Comparison of ENCODE assay signal across 19 cellular contexts in the genomic region with DNA sequence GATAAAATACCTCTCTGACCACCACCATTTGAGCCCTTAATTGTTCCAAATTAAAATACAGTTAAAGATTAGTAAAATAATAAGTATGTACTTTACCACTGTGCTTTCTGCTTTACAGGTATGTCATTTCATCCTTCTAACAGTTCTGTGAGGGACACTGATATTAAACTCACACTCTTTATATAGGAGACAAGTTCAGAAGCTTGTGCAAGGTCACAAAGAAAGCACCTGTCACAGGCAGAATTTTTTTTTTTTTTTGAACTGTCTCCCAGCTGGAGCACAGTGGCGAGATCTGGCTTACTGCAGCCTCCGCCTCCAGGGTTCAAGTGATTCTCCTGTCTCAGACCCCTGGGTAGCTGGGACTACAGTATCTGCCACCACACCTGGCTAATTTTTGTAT.
"Had no signal": no experiment of that assay in that cellular context is flagged by ENCODE, and none has a peak within 500 bp of the region (broad histone marks: within the 10 kb centered on the region; RNA-seq: fewer than 3 reads in every experiment).

No MANE protein-coding gene starts in this region.

- DNase-seq: cerebellar nuclear complex; cortex of kidney; effector CD4-positive, alpha-beta T cell; head of caudate nucleus; left ventricle myocardium superior; lower lobe of right lung; pancreas; right lobe of liver; stimulated activated CD4-positive, alpha-beta T cell treated with anti-CD3 and anti-CD28 coated beads, Interleukin-2, amount 100 ng/mL, for 24 hours; stimulated activated CD4-positive, alpha-beta T cell treated with anti-CD3 and anti-CD28 coated beads, Interleukin-4, amount 100 ng/mL, for 24 hours; stimulated activated naive CD4-positive, alpha-beta T cell treated with Interleukin-2 at 50 U/mL for 16 hours; stomach; tibial artery had no signal

- H3K27me3 ChIP-seq: neutrophil, pancreas, right lobe of liver, stomach, tibial artery had no signal

- ATAC-seq: esophagus mucosa; left ventricle myocardium superior; lower lobe of right lung; natural killer cell treated with Interleukin-12 subunit alpha and Interleukin-12 subunit beta and Interleukin-15 and Interleukin-18, amount 100 ng/mL, for 72 hours; pancreas; right lobe of liver had no signal

- H3K27me3 Mint-ChIP-seq: natural killer cell treated with Interleukin-12 subunit alpha and Interleukin-12 subunit beta and Interleukin-15 and Interleukin-18, amount 100 ng/mL, for 72 hours; type B pancreatic cell had no signal

- H3K4me3 ChIP-seq: lower lobe of right lung, pancreas, right lobe of liver, stomach, tibial artery had no signal

- H3K9me3 ChIP-seq: lower lobe of right lung, neutrophil, pancreas, right lobe of liver, stomach, tibial artery had no signal

- H3K4me3 Mint-ChIP-seq: natural killer cell treated with Interleukin-12 subunit alpha and Interleukin-12 subunit beta and Interleukin-15 and Interleukin-18, amount 100 ng/mL, for 72 hours; neural crest cell; stimulated activated effector memory CD8-positive, alpha-beta T cell treated with anti-CD3 and anti-CD28 coated beads, Interleukin-12 subunit alpha, Interleukin-12 subunit beta, amount 100 ng/mL, for 72 hours; type B pancreatic cell had no signal

- H3K27ac ChIP-seq: lower lobe of right lung, neutrophil, pancreas, right lobe of liver, stomach, tibial artery had no signal

- H3K9me3 Mint-ChIP-seq: natural killer cell treated with Interleukin-12 subunit alpha and Interleukin-12 subunit beta and Interleukin-15 and Interleukin-18, amount 100 ng/mL, for 72 hours; neural crest cell; stimulated activated effector memory CD8-positive, alpha-beta T cell treated with anti-CD3 and anti-CD28 coated beads, Interleukin-12 subunit alpha, Interleukin-12 subunit beta, amount 100 ng/mL, for 72 hours; type B pancreatic cell had no signal

- H3K27ac Mint-ChIP-seq: natural killer cell treated with Interleukin-12 subunit alpha and Interleukin-12 subunit beta and Interleukin-15 and Interleukin-18, amount 100 ng/mL, for 72 hours; type B pancreatic cell had no signal

- H3K4me1 ChIP-seq: lower lobe of right lung, pancreas, right lobe of liver, stomach, tibial artery had no signal
